In the genomic region with DNA sequence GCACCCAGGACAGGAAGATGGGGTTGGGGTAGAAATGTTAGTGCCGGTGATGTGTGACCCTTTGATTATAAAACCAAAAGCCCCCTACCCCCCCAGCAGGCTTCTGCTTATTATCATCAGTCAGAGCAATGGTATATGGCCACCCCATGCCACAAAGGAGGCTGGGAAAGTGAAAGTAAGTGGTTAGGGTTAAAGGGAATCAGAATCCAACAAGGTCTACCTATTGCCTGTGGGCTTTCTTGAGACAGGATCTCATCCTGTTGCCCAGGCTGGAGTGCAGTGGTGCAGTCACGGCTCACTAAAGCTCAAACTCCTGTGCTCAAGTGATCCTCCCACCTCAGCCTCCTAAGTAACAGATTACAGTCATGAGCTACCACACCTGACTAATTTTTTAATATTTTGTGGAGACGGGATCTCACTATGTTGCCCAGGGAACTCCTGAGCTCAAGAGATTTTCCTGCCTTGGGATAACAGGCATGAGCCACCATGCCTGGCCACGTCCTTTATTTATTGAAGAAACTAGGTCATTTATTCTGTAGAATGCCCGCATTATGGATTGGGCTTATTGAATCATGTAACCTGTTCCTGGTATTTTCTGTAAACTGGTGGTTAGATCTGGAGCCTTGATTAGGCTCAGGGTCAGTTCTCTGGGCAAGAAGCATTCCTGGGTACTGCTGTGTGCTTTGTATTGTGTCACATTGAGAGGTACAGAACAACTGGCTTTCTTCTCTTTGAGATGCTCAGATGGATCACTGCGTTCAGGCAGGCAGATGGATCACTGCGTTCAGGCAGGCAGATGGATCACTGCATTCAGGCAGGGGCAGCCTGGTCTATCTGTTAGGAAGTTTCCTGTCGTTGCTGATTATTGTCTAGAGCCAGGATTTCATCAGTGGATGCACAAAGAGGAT, we compare ENCODE assay signal across 12 cellular contexts. TPM values are rescaled to one million over a fixed set of nuclear protein-coding genes. Genes with fewer than 3 reads are reported as not detected.
A peak's percentile ranks its signal among the peaks of the same experiment; 100 is the strongest.
DNase-seq lines count a peak whose midpoint lies in the region; ATAC-seq and TF ChIP-seq lines count a peak whose summit lies in the region.
"Had no signal": no experiment of that assay in that cellular context is flagged by ENCODE, and none has a peak within 500 bp of the region (broad histone marks: within the 10 kb centered on the region; RNA-seq: fewer than 3 reads in every experiment).

No MANE protein-coding gene starts in this region.

- peak; percentile 92 for DNase-seq in G401 (ENCODE audit: low spot score)
- peak; percentile 41 for DNase-seq in adipocyte (ENCODE audit: low read depth)
- peak; percentile 1 for DNase-seq in left ventricle myocardium superior
- no peak for DNase-seq in smooth muscle cell (lab: John Stamatoyannopoulos, UW; ENCODE audit: unreplicated experiment)
- DNase-seq in hepatocyte (ENCODE audit: low spot score): no peak
- no peak for DNase-seq in activated naive CD4-positive, alpha-beta T cell (lab: John Stamatoyannopoulos, UW)
- DNase-seq: Calu3, foreskin keratinocyte had no signal

- no peaks in the 10 kb centered on the region for H4K20me1 ChIP-seq in smooth muscle cell (ENCODE audit: low read depth)
- peaks cover 3% of the 10 kb centered on the region for H4K20me1 ChIP-seq in hepatocyte (ENCODE audit: insufficient read depth, poor library complexity, severe bottlenecking)

- H3K27ac ChIP-seq in smooth muscle cell (ENCODE audit: low read depth): peak overlapping the region; percentile 15
- H3K27ac ChIP-seq in hepatocyte: no peak overlapping the region
- H3K27ac ChIP-seq: foreskin keratinocyte had no signal

- peaks cover 14% of the 10 kb centered on the region for H3F3A ChIP-seq in smooth muscle cell (ENCODE audit: low read depth)

- H3K9ac ChIP-seq in adipocyte (ENCODE audit: low read length): no peak overlapping the region
- H3K9ac ChIP-seq in smooth muscle cell (ENCODE audit: low read depth): peak overlapping the region; percentile 16

- no peaks in the 10 kb centered on the region for H3K9me3 ChIP-seq in adipocyte (ENCODE audit: control insufficient read depth, low read length)
- no peaks in the 10 kb centered on the region for H3K9me3 ChIP-seq in smooth muscle cell (replicated peaks; ENCODE audit: low read depth)
- no peaks in the 10 kb centered on the region for H3K9me3 ChIP-seq in hepatocyte (ENCODE audit: low read depth)

- H3K79me2 ChIP-seq in smooth muscle cell (ENCODE audit: low read depth): peaks cover 43% of the 10 kb centered on the region
- H3K79me2 ChIP-seq in hepatocyte: peaks cover 42% of the 10 kb centered on the region

- H2AFZ ChIP-seq in smooth muscle cell (ENCODE audit: low read depth): no peak overlapping the region
- no peak overlapping the region for H2AFZ ChIP-seq in hepatocyte

- H3K4me1 ChIP-seq in adipocyte (ENCODE audit: control insufficient read depth, insufficient read depth, low read length): peaks cover 52% of the 10 kb centered on the region
- peaks cover 12% of the 10 kb centered on the region for H3K4me1 ChIP-seq in smooth muscle cell (ENCODE audit: low read depth)
- peaks cover 13% of the 10 kb centered on the region for H3K4me1 ChIP-seq in hepatocyte (ENCODE audit: insufficient read depth)

- H3K4me3 ChIP-seq in adipocyte (ENCODE audit: low read length) (no peak overlapping the region), smooth muscle cell (no peak overlapping the region), hepatocyte (no peak overlapping the region)

- in situ Hi-C loops in G401 (cut with HindIII; ENCODE audit: low sequenced_read_pairs): no loop called here

- ATAC-seq in left ventricle myocardium superior (no peak), GM19452 (IDR thresholded peaks at IDR 0.05; ENCODE audit: unreplicated experiment) (no peak), HG02642 (IDR thresholded peaks at IDR 0.05; ENCODE audit: poor library complexity, unreplicated experiment) (no peak)
- ATAC-seq: activated CD4-positive, CD25-positive, alpha-beta regulatory T cell treated with anti-CD3 and anti-CD28 coated beads, Interleukin-2, amount 50 U/mL, for 24 hours; foreskin keratinocyte; sciatic nerve had no signal

- WGBS in smooth muscle cell (ENCODE audit: low lambda C conversion rate): 67% methylated on average over 8 of the region's 8 CpGs
- WGBS in hepatocyte (ENCODE audit: low lambda C conversion rate, missing lambda C conversion rate): 76% methylated on average over 8 of the region's 8 CpGs

- no peaks in the 10 kb centered on the region for H3K36me3 ChIP-seq in adipocyte (ENCODE audit: control insufficient read depth, insufficient read depth, low read length, severe bottlenecking)
- no peaks in the 10 kb centered on the region for H3K36me3 ChIP-seq in smooth muscle cell (ENCODE audit: low read depth)
- H3K36me3 ChIP-seq in hepatocyte (replicated peaks; ENCODE audit: insufficient read depth, low read depth): no peaks in the 10 kb centered on the region

- intact Hi-C loops in left ventricle myocardium superior (cut with micrococcal nuclease): no loop called here

- H3K27me3 ChIP-seq in adipocyte (replicated peaks; ENCODE audit: control insufficient read depth, insufficient read depth, low read length) (no peaks in the 10 kb centered on the region), smooth muscle cell (ENCODE audit: low read depth) (no peaks in the 10 kb centered on the region), hepatocyte (no peaks in the 10 kb centered on the region)
- H3K27me3 ChIP-seq: foreskin keratinocyte had no signal

- TF ChIP-seq CTCF in smooth muscle cell (IDR thresholded peaks at IDR 0.05; ENCODE audit: borderline replicate concordance, insufficient read depth, poor library complexity, severe bottlenecking) (no peak), hepatocyte (IDR thresholded peaks at IDR 0.05; ENCODE audit: poor library complexity) (no peak)

- no peak overlapping the region for H3K4me2 ChIP-seq in smooth muscle cell
- H3K4me2 ChIP-seq in hepatocyte: no peak overlapping the region

- no peaks in the 10 kb centered on the region for H3K9me2 ChIP-seq in hepatocyte (replicated peaks; ENCODE audit: insufficient read depth)

RNA-seq across cellular contexts. Expression of a gene that starts 41.6 kb away (rescaled TPM):
- 21.3 and 28.7 TPM in 2 replicates for total RNA-seq in G401 (2014; rRNA removed; shearing (Covaris generic))
- 81.4 TPM for total RNA-seq in left ventricle myocardium superior
- 135 and 140 TPM in 2 replicates for total RNA-seq in smooth muscle cell
- polyA plus RNA-seq in smooth muscle cell: 33.2 and 38.2 TPM in 2 replicates
- total RNA-seq in hepatocyte: 105 and 107 TPM in 2 replicates
- polyA plus RNA-seq in hepatocyte: 30.1 and 39.1 TPM in 2 replicates

Comparison
In these comparisons a context has a peak if more than half of its experiments do, and no peak if none do; other contexts are left out.
1. DNase-seq: peak in G401 (single experiment), adipocyte (single experiment) and left ventricle myocardium superior (single experiment); none in smooth muscle cell (single experiment), hepatocyte (single experiment) and activated naive CD4-positive, alpha-beta T cell (0 of 4).